In the genomic region with DNA sequence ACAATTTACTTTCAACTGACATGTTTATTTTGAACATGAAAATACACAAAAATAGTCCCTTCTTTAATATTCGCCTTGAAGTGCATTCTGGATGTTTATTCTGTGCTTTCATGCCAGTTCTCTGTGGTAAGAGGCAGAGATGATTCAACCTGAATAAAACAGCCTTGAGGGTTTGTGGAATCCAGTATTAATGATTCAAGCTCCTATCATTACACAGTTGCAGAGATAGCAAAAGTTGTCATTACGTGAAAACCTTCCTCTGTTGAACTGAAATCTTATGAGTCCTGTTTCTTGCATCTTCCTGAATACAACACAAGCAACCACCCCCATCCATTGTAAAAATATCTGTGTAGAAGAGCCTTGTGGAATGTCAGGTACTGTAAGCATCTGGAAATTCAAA, we compare ENCODE assay signal across 18 cellular contexts.
DNase-seq lines count a peak whose midpoint lies in the region; ATAC-seq and TF ChIP-seq lines count a peak whose summit lies in the region.
"Had no signal": no experiment of that assay in that cellular context is flagged by ENCODE, and none has a peak within 500 bp of the region (broad histone marks: within the 10 kb centered on the region; RNA-seq: fewer than 3 reads in every experiment).

No MANE protein-coding gene starts in this region.

- H3K9ac ChIP-seq in SK-N-SH, result no peak overlapping the region

- H3K9me2 ChIP-seq in SK-N-SH, result no peaks in the 10 kb centered on the region

- TF ChIP-seq EP300 in SK-N-SH (IDR thresholded peaks at IDR 0.05; ENCODE audit: borderline replicate concordance in 1 of 2, low read depth in 1 of 2, low read length in 1 of 2), result peak in 1 of 2 experiments; percentile 73; a peak in 1 of 4 replicates

- H3K27me3 ChIP-seq in SK-N-SH (ENCODE audit: insufficient read depth) (no peaks in the 10 kb centered on the region), SJCRH30 (no peaks in the 10 kb centered on the region), ascending aorta (no peaks in the 10 kb centered on the region)

- TF ChIP-seq CTCF in SK-N-SH (IDR thresholded peaks at IDR 0.05) (no peak), ascending aorta (IDR thresholded peaks at IDR 0.05) (no peak)

- peak overlapping the region; percentile 17 to 28; a peak in 2 of 4 replicates for H3K27ac ChIP-seq in SK-N-SH (ENCODE audit: low read depth in 2 of 2, low read length in 1 of 2)
- H3K27ac ChIP-seq in SJCRH30, result no peak overlapping the region
- H3K27ac ChIP-seq in ascending aorta, result no peak overlapping the region

- no peaks in the 10 kb centered on the region for H4K20me1 ChIP-seq in SK-N-SH (ENCODE audit: insufficient read depth)

- intact Hi-C loops in ascending aorta (cut with DNase I), result no loop called here

- no peaks in the 10 kb centered on the region for H3K79me2 ChIP-seq in SK-N-SH (ENCODE audit: insufficient read depth)

- 18% methylated on average over 2 of the region's 2 CpGs for WGBS in SK-N-SH (ENCODE audit: low lambda C conversion rate)

- H3K36me3 ChIP-seq in SK-N-SH (replicated peaks in 1 of 2; ENCODE audit: control insufficient read depth in 1 of 2, insufficient read depth in 2 of 2, low read length in 1 of 2) (no peaks in the 10 kb centered on the region), SJCRH30 (no peaks in the 10 kb centered on the region), ascending aorta (no peaks in the 10 kb centered on the region)

- CTCF ChIA-PET in SK-N-SH (lab: Yijun Ruan, JAX), result no interaction called here

- TF ChIP-seq RAD21 in SK-N-SH (IDR thresholded peaks at IDR 0.05; ENCODE audit: low read length), result no peak

- no peak for TF ChIP-seq POLR2A in GM18505 (IDR thresholded peaks at IDR 0.05; ENCODE audit: borderline replicate concordance, extremely low read depth, insufficient read depth, insufficient read length)

- H3K4me3 ChIP-seq in SK-N-SH (ENCODE audit: low read depth in 2 of 2, low read length in 1 of 2), result no peak overlapping the region
- H3K4me3 ChIP-seq in skeletal muscle cell (ENCODE audit: low read depth, low read length), result no peak overlapping the region
- H3K4me3 ChIP-seq in SJCRH30, result no peak overlapping the region
- H3K4me3 ChIP-seq in ascending aorta, result no peak overlapping the region

- POLR2A ChIA-PET in SK-N-SH (lab: Yijun Ruan, JAX), result no interaction called here

- DNase-seq in EL, result peak; percentile 79
- DNase-seq in SK-N-SH, result no peak
- peak; percentile 76 for DNase-seq in fibroblast of peridontal ligament (ENCODE audit: extremely low read depth)
- DNase-seq in skeletal muscle cell (ENCODE audit: low read depth), result peak; percentile 73
- DNase-seq in activated gamma-delta T cell treated with Interleukin-2 at 50 U/mL for 16 hours, result no peak
- DNase-seq in SJCRH30, result no peak
- no peak for DNase-seq in ascending aorta (ENCODE audit: low spot score in 2 of 2)
- DNase-seq: anterior cingulate cortex; CD4-positive, CD25-positive, alpha-beta regulatory T cell; glutamatergic neuron; islet precursor cell; MM.1S; NCI-H82; posterior cingulate gyrus; stimulated activated CD4-positive, alpha-beta T cell treated with anti-CD3 and anti-CD28 coated beads, Interleukin-15, amount 100 ng/mL, for 24 hours; T1000 had no signal

- no peak overlapping the region for H2AFZ ChIP-seq in SK-N-SH (ENCODE audit: low read depth)

- H3K9me3 ChIP-seq in SK-N-SH (no peaks in the 10 kb centered on the region), SJCRH30 (replicated peaks) (no peaks in the 10 kb centered on the region), ascending aorta (no peaks in the 10 kb centered on the region)

- peak overlapping the region; percentile 12; the same call in 1 of the 2 replicates for H3K4me2 ChIP-seq in SK-N-SH

- peaks cover 10% of the 10 kb centered on the region for H3F3A ChIP-seq in SK-N-SH (replicated peaks; ENCODE audit: insufficient read depth)

- no peak for ATAC-seq in GM18505 (IDR thresholded peaks at IDR 0.05; ENCODE audit: unreplicated experiment)
- ATAC-seq: Right ventricle myocardium inferior had no signal

- H3K4me1 ChIP-seq in SK-N-SH (ENCODE audit: control insufficient read depth in 1 of 2, insufficient read depth in 2 of 2, low read depth in 1 of 2, low read length in 1 of 2) (no peaks in the 10 kb centered on the region; a peak in 1 of 4 replicates), SJCRH30 (no peaks in the 10 kb centered on the region), ascending aorta (no peaks in the 10 kb centered on the region)

TF ChIP-seq in SK-N-SH, 30 proteins besides CTCF, POLR2A, EP300 and RAD21:
- TF ChIP-seq, protein P1, sequence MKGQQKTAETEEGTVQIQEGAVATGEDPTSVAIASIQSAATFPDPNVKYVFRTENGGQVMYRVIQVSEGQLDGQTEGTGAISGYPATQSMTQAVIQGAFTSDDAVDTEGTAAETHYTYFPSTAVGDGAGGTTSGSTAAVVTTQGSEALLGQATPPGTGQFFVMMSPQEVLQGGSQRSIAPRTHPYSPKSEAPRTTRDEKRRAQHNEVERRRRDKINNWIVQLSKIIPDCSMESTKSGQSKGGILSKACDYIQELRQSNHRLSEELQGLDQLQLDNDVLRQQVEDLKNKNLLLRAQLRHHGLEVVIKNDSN (IDR thresholded peaks at IDR 0.05; ENCODE audit: borderline replicate concordance, low read depth), result no peak
- TF ChIP-seq, protein P2, sequence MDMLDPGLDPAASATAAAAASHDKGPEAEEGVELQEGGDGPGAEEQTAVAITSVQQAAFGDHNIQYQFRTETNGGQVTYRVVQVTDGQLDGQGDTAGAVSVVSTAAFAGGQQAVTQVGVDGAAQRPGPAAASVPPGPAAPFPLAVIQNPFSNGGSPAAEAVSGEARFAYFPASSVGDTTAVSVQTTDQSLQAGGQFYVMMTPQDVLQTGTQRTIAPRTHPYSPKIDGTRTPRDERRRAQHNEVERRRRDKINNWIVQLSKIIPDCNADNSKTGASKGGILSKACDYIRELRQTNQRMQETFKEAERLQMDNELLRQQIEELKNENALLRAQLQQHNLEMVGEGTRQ (IDR thresholded peaks at IDR 0.05; ENCODE audit: borderline replicate concordance, low read depth, low read length), result no peak
- no peak for TF ChIP-seq TAF1 (IDR thresholded peaks at IDR 0.05; ENCODE audit: borderline replicate concordance, low read depth, low read length)
- TF ChIP-seq FOSL2 (IDR thresholded peaks at IDR 0.05; ENCODE audit: borderline replicate concordance, low read depth), result peak; percentile 63; the same call in 1 of the 2 replicates
- no peak for TF ChIP-seq RCOR1 (IDR thresholded peaks at IDR 0.05; ENCODE audit: low read length)
- TF ChIP-seq ELF1 (IDR thresholded peaks at IDR 0.05), result no peak
- TF ChIP-seq, protein P3, sequence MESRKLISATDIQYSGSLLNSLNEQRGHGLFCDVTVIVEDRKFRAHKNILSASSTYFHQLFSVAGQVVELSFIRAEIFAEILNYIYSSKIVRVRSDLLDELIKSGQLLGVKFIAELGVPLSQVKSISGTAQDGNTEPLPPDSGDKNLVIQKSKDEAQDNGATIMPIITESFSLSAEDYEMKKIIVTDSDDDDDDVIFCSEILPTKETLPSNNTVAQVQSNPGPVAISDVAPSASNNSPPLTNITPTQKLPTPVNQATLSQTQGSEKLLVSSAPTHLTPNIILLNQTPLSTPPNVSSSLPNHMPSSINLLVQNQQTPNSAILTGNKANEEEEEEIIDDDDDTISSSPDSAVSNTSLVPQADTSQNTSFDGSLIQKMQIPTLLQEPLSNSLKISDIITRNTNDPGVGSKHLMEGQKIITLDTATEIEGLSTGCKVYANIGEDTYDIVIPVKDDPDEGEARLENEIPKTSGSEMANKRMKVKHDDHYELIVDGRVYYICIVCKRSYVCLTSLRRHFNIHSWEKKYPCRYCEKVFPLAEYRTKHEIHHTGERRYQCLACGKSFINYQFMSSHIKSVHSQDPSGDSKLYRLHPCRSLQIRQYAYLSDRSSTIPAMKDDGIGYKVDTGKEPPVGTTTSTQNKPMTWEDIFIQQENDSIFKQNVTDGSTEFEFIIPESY (IDR thresholded peaks at IDR 0.05; ENCODE audit: borderline replicate concordance, low read depth), result no peak
- no peak for TF ChIP-seq CHD2 (IDR thresholded peaks at IDR 0.05; ENCODE audit: low read length, partially characterized antibody)
- no peak for TF ChIP-seq EZH2phosphoT487 (IDR thresholded peaks at IDR 0.05; ENCODE audit: borderline replicate concordance, low read depth)
- no peak for TF ChIP-seq RXRA (IDR thresholded peaks at IDR 0.05; ENCODE audit: borderline replicate concordance, low read depth)
- no peak for TF ChIP-seq GABPA (IDR thresholded peaks at IDR 0.05; ENCODE audit: low read depth)
- no peak for TF ChIP-seq NRF1 (IDR thresholded peaks at IDR 0.05; ENCODE audit: low read depth, low read length)
- no peak for TF ChIP-seq TEAD4 (IDR thresholded peaks at IDR 0.05; ENCODE audit: borderline replicate concordance, insufficient read depth)
- TF ChIP-seq, protein P4, sequence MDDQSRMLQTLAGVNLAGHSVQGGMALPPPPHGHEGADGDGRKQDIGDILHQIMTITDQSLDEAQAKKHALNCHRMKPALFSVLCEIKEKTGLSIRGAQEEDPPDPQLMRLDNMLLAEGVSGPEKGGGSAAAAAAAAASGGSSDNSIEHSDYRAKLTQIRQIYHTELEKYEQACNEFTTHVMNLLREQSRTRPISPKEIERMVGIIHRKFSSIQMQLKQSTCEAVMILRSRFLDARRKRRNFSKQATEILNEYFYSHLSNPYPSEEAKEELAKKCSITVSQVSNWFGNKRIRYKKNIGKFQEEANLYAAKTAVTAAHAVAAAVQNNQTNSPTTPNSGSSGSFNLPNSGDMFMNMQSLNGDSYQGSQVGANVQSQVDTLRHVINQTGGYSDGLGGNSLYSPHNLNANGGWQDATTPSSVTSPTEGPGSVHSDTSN (IDR thresholded peaks at IDR 0.05), result peak; percentile 48; the same call in 1 of the 2 replicates
- no peak for TF ChIP-seq RFX5 (IDR thresholded peaks at IDR 0.05; ENCODE audit: low read length)
- peak; percentile 75 for TF ChIP-seq JUND (IDR thresholded peaks at IDR 0.05)
- no peak for TF ChIP-seq MXI1 (IDR thresholded peaks at IDR 0.05; ENCODE audit: low read depth, low read length)
- no peak for TF ChIP-seq GATA2 (CRISPR knock-in tag; IDR thresholded peaks at IDR 0.05)
- TF ChIP-seq MEF2A (IDR thresholded peaks at IDR 0.05; ENCODE audit: borderline replicate concordance, low read depth), result no peak
- TF ChIP-seq SMC3 (IDR thresholded peaks at IDR 0.05; ENCODE audit: low read depth, low read length), result no peak
- no peak for TF ChIP-seq YY1 (IDR thresholded peaks at IDR 0.05; ENCODE audit: low read depth)
- TF ChIP-seq TCF12 (IDR thresholded peaks at IDR 0.05), result peak; percentile 72
- peak; percentile 66; the same call in 1 of the 2 replicates for TF ChIP-seq NFIC (IDR thresholded peaks at IDR 0.05; ENCODE audit: borderline replicate concordance)
- no peak for TF ChIP-seq FOXJ3 (CRISPR knock-in tag; IDR thresholded peaks at IDR 0.05)
- TF ChIP-seq, protein P5, sequence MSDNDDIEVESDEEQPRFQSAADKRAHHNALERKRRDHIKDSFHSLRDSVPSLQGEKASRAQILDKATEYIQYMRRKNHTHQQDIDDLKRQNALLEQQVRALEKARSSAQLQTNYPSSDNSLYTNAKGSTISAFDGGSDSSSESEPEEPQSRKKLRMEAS (IDR thresholded peaks at IDR 0.05; ENCODE audit: low read depth), result no peak

Comparison
In these comparisons a context has a peak if more than half of its experiments do, and no peak if none do; other contexts are left out.
1. DNase-seq: peak in EL (single experiment), fibroblast of peridontal ligament (single experiment) and skeletal muscle cell (single experiment); none in SK-N-SH (single experiment), activated gamma-delta T cell treated with Interleukin-2 at 50 U/mL for 16 hours (single experiment), SJCRH30 (0 of 2) and ascending aorta (0 of 2).
2. H3K27ac ChIP-seq: peak in SK-N-SH (2 of 2); none in SJCRH30 (single experiment) and ascending aorta (0 of 2).